Comparison of ENCODE assay signal across 33 cellular contexts in genomic region chr20:33627577-33628216, GRCh38. TPM values are rescaled to one million over a fixed set of nuclear protein-coding genes. Genes with fewer than 3 reads are reported as not detected.
"Had no signal": no experiment of that assay in that cellular context is flagged by ENCODE, and none has a peak within 500 bp of the region (broad histone marks: within the 10 kb centered on the region; RNA-seq: fewer than 3 reads in every experiment).

No MANE protein-coding gene starts in this region.

- H3K9me3 ChIP-seq: esophagus squamous epithelium, gastroesophageal sphincter, heart right ventricle had no signal

- FAIRE-seq: astrocyte, bronchial epithelial cell, endothelial cell of umbilical vein had no signal

- H3K27ac ChIP-seq: brain microvascular endothelial cell, coronary artery, dorsolateral prefrontal cortex, epithelial cell of prostate, esophagus squamous epithelium, gastroesophageal sphincter, heart right ventricle, hepatocyte had no signal

- H3K79me2 ChIP-seq: hepatocyte had no signal

- H3K4me3 ChIP-seq: coronary artery, dorsolateral prefrontal cortex, esophagus squamous epithelium, gastroesophageal sphincter, heart right ventricle, hepatocyte had no signal

- H3K27me3 Mint-ChIP-seq: activated CD8-positive, alpha-beta T cell treated with anti-CD3 and anti-CD28 coated beads for 36 hours; activated naive CD8-positive, alpha-beta T cell; central memory CD8-positive, alpha-beta T cell; dendritic cell treated with granulocyte-macrophage colony-stimulating factor and Interleukin-4, amounts not matched to agents 40 ng/mL and 50 ng/mL, for 4 days had no signal

- H3K9me3 Mint-ChIP-seq: activated CD8-positive, alpha-beta T cell treated with anti-CD3 and anti-CD28 coated beads for 36 hours; activated T-helper 1 cell treated with anti-CD3 and anti-CD28 coated beads, Interleukin-12 subunit alpha, Interleukin-12 subunit beta, Interleukin-2, Interleukin-4 antibody, amounts not matched to agents 30 ng/mL and 10 ng/mL and 1 ng/mL, durations not matched to agents 14 hours and 24 hours and 36 hours; central memory CD8-positive, alpha-beta T cell; dendritic cell treated with granulocyte-macrophage colony-stimulating factor and Interleukin-4, amounts not matched to agents 40 ng/mL and 50 ng/mL, for 4 days had no signal

- H3K27ac Mint-ChIP-seq: activated CD8-positive, alpha-beta T cell treated with anti-CD3 and anti-CD28 coated beads for 36 hours; activated naive CD8-positive, alpha-beta T cell; activated T-helper 1 cell treated with anti-CD3 and anti-CD28 coated beads, Interleukin-12 subunit alpha, Interleukin-12 subunit beta, Interleukin-2, Interleukin-4 antibody, amounts not matched to agents 30 ng/mL and 10 ng/mL and 1 ng/mL, durations not matched to agents 14 hours and 24 hours and 36 hours; dendritic cell treated with granulocyte-macrophage colony-stimulating factor and Interleukin-4, amounts not matched to agents 40 ng/mL and 50 ng/mL, for 4 days had no signal

- H3K4me2 ChIP-seq: hepatocyte had no signal

- ATAC-seq: activated CD8-positive, alpha-beta T cell treated with anti-CD3 and anti-CD28 coated beads for 36 hours; gastroesophageal sphincter; heart right ventricle had no signal

- H3K4me3 Mint-ChIP-seq: activated CD8-positive, alpha-beta T cell treated with anti-CD3 and anti-CD28 coated beads for 36 hours; activated naive CD8-positive, alpha-beta T cell; activated T-helper 1 cell treated with anti-CD3 and anti-CD28 coated beads, Interleukin-12 subunit alpha, Interleukin-12 subunit beta, Interleukin-2, Interleukin-4 antibody, amounts not matched to agents 30 ng/mL and 10 ng/mL and 1 ng/mL, durations not matched to agents 14 hours and 24 hours and 36 hours; central memory CD8-positive, alpha-beta T cell; dendritic cell treated with granulocyte-macrophage colony-stimulating factor and Interleukin-4, amounts not matched to agents 40 ng/mL and 50 ng/mL, for 4 days had no signal

- H2AFZ ChIP-seq: hepatocyte had no signal

- H3K4me1 ChIP-seq: esophagus squamous epithelium, gastroesophageal sphincter, heart right ventricle had no signal

- DNase-seq: activated CD4-positive, alpha-beta T cell treated with anti-CD3 and anti-CD28 coated beads for 48 hours; activated CD4-positive, alpha-beta T cell treated with anti-CD3 and anti-CD28 coated beads, Interleukin-2, amount 50 U/mL, for 1 hour; activated CD4-positive, alpha-beta T cell treated with anti-CD3 and anti-CD28 coated beads, Interleukin-2, amount 50 U/mL, for 48 hours; activated CD4-positive, CD25-positive, alpha-beta regulatory T cell; activated CD8-positive, alpha-beta memory T cell treated with anti-CD3 and anti-CD28 coated beads for 24 hours; activated CD8-positive, alpha-beta T cell treated with anti-CD3 and anti-CD28 coated beads for 36 hours; activated gamma-delta T cell; activated naive CD4-positive, alpha-beta T cell; activated naive CD4-positive, alpha-beta T cell treated with anti-CD3 and anti-CD28 coated beads, Interleukin-2, amount 50 U/mL, for 16 hours; activated T-cell treated with anti-CD3 and anti-CD28 coated beads, Interleukin-2, amount 50 U/mL, for 1 hour; amniotic stem cell; anterior cingulate cortex; brain microvascular endothelial cell; dorsolateral prefrontal cortex; effector memory CD4-positive, alpha-beta T cell; esophagus squamous epithelium; foreskin melanocyte; heart right ventricle; T-helper 2 cell had no signal

- H3K27me3 ChIP-seq: brain microvascular endothelial cell, dorsolateral prefrontal cortex, esophagus squamous epithelium, gastroesophageal sphincter, heart right ventricle, hepatocyte had no signal

RNA-seq across cellular contexts. Expression of gene C20orf144, which starts 34.4 kb away (rescaled TPM):
- total RNA-seq: bronchial epithelial cell, cardiac septum, cerebellum, endothelial cell of umbilical vein, esophagus squamous epithelium, gastroesophageal sphincter, glomerular endothelial cell, heart right ventricle had no signal
- polyA plus RNA-seq: endothelial cell of umbilical vein had no signal
